Comparison of ENCODE assay signal across 9 cellular contexts in the genomic region with DNA sequence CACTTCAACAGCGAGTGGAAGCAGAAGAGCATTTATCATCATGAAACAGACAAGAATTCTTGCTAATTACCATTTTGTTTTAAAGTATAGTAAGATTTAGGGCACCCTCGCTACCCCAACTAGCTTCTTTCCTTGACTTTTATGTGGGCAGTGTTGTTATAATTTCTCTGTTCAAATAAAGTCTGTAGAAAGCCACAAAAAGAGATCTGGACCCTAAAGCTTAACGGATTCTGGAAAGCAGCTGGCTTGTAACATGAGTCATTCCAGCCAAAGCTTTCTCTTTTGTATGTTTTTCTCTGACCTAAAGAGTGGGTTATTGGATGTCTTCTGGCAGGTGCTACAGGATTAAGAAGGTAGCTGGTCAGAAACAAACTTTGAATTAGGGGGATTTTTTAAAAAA. TPM values are rescaled to one million over a fixed set of nuclear protein-coding genes. Genes with fewer than 3 reads are reported as not detected.
DNase-seq lines count a peak whose midpoint lies in the region; ATAC-seq and TF ChIP-seq lines count a peak whose summit lies in the region.
"Had no signal": no experiment of that assay in that cellular context is flagged by ENCODE, and none has a peak within 500 bp of the region (broad histone marks: within the 10 kb centered on the region; RNA-seq: fewer than 3 reads in every experiment).

No MANE protein-coding gene starts in this region.

- H3K27ac Mint-ChIP-seq in activated CD8-positive, alpha-beta T cell treated with anti-CD3 and anti-CD28 coated beads for 36 hours = peak overlapping the region; percentile 81
- H3K27ac Mint-ChIP-seq in activated CD8-positive, alpha-beta T cell treated with anti-CD3 and anti-CD28 coated beads, Interleukin-2, amount 10 ng/mL, durations not matched to agents 7 days and 5 days = no peak overlapping the region

- in situ Hi-C loops in astrocyte of the cerebellum (cut with HindIII; ENCODE audit: low sequenced_read_pairs) = no loop called here

- H3K36me3 ChIP-seq in skeletal muscle satellite cell (ENCODE audit: insufficient read depth, low read length) = peaks cover 11% of the 10 kb centered on the region
- no peaks in the 10 kb centered on the region for H3K36me3 ChIP-seq in H7 (replicated peaks; ENCODE audit: control insufficient read depth, insufficient read depth, low read length)

- H3K9me3 Mint-ChIP-seq in activated CD8-positive, alpha-beta T cell treated with anti-CD3 and anti-CD28 coated beads for 36 hours = no peaks in the 10 kb centered on the region
- no peaks in the 10 kb centered on the region for H3K9me3 Mint-ChIP-seq in activated CD8-positive, alpha-beta T cell treated with anti-CD3 and anti-CD28 coated beads, Interleukin-2, amount 10 ng/mL, durations not matched to agents 7 days and 5 days (ENCODE audit: insufficient read depth)

- no peaks in the 10 kb centered on the region for H3K9me3 ChIP-seq in skeletal muscle satellite cell (replicated peaks; ENCODE audit: low read length)

- CTCF ChIA-PET in activated CD8-positive, alpha-beta T cell treated with anti-CD3 and anti-CD28 coated beads for 36 hours (lab: Charles Lee) = interaction anchor here (1.0 to 1.4 kb wide), 4 partner anchors 10 to 121 kb away, joined by 3 to 7 read pairs (median 5); no protein-coding TSS in a partner anchor
- CTCF ChIA-PET in activated CD8-positive, alpha-beta T cell treated with anti-CD3 and anti-CD28 coated beads, Interleukin-2, amount 10 ng/mL, durations not matched to agents 7 days and 5 days (lab: Charles Lee) = interaction anchor here (0.9 to 1.8 kb wide), 5 partner anchors 10 to 122 kb away, joined by 3 to 8 read pairs (median 4); no protein-coding TSS in a partner anchor

- peaks cover 89% of the 10 kb centered on the region for H3K4me1 Mint-ChIP-seq in activated CD8-positive, alpha-beta T cell treated with anti-CD3 and anti-CD28 coated beads for 36 hours (ENCODE audit: low read depth)
- H3K4me1 Mint-ChIP-seq in activated CD8-positive, alpha-beta T cell treated with anti-CD3 and anti-CD28 coated beads, Interleukin-2, amount 10 ng/mL, durations not matched to agents 7 days and 5 days (ENCODE audit: low read depth) = peaks cover 27% of the 10 kb centered on the region

- no peak overlapping the region for H3K9ac ChIP-seq in skeletal muscle satellite cell (ENCODE audit: low read depth, low read length)

- H3K27me3 Mint-ChIP-seq in activated CD8-positive, alpha-beta T cell treated with anti-CD3 and anti-CD28 coated beads for 36 hours = no peaks in the 10 kb centered on the region
- peaks cover 11% of the 10 kb centered on the region for H3K27me3 Mint-ChIP-seq in activated CD8-positive, alpha-beta T cell treated with anti-CD3 and anti-CD28 coated beads, Interleukin-2, amount 10 ng/mL, durations not matched to agents 7 days and 5 days (ENCODE audit: low read depth)

- H3K36me3 Mint-ChIP-seq in activated CD8-positive, alpha-beta T cell treated with anti-CD3 and anti-CD28 coated beads for 36 hours (ENCODE audit: low read depth) = peaks cover 3% of the 10 kb centered on the region
- no peaks in the 10 kb centered on the region for H3K36me3 Mint-ChIP-seq in activated CD8-positive, alpha-beta T cell treated with anti-CD3 and anti-CD28 coated beads, Interleukin-2, amount 10 ng/mL, durations not matched to agents 7 days and 5 days (ENCODE audit: low read depth)

- no peak overlapping the region for H3K4me3 ChIP-seq in astrocyte of the cerebellum (ENCODE audit: low read depth, low read length)
- no peak overlapping the region for H3K4me3 ChIP-seq in skeletal muscle satellite cell (ENCODE audit: low read length)
- no peak overlapping the region for H3K4me3 ChIP-seq in H7 (ENCODE audit: insufficient read depth, low read depth, low read length)

- intact Hi-C loops in activated CD8-positive, alpha-beta T cell treated with anti-CD3 and anti-CD28 coated beads for 36 hours (cut with micrococcal nuclease) = no loop called here
- intact Hi-C loops in Right ventricle myocardium inferior (cut with DNase I) = no loop called here

- H3K4me1 ChIP-seq in skeletal muscle satellite cell (ENCODE audit: control insufficient read depth, insufficient read depth, low read length) = peaks cover 8% of the 10 kb centered on the region

- H3K4me2 ChIP-seq in skeletal muscle satellite cell (ENCODE audit: low read length) = peak overlapping the region; percentile 37

- peak; percentile 42 for ATAC-seq in activated CD8-positive, alpha-beta T cell treated with anti-CD3 and anti-CD28 coated beads for 36 hours
- ATAC-seq in activated CD8-positive, alpha-beta T cell treated with anti-CD3 and anti-CD28 coated beads, Interleukin-2, amount 10 ng/mL, durations not matched to agents 7 days and 5 days = no peak
- ATAC-seq in Right ventricle myocardium inferior = no peak

- no peak for TF ChIP-seq CTCF in activated CD8-positive, alpha-beta T cell treated with anti-CD3 and anti-CD28 coated beads for 36 hours (IDR thresholded peaks at IDR 0.05)
- no peak for TF ChIP-seq CTCF in astrocyte of the cerebellum (IDR thresholded peaks at IDR 0.05; ENCODE audit: low read depth, low read length, missing control alignments)

- no peak for DNase-seq in activated CD8-positive, alpha-beta T cell treated with anti-CD3 and anti-CD28 coated beads for 36 hours
- no peak for DNase-seq in activated CD8-positive, alpha-beta T cell treated with anti-CD3 and anti-CD28 coated beads, Interleukin-2, amount 10 ng/mL, durations not matched to agents 7 days and 5 days
- DNase-seq in NCI-H2196 treated with DMSO at 0.1 percent for 48 hours (lab: John Stamatoyannopoulos, UW; ENCODE audit: unreplicated experiment) (peak; percentile 30), astrocyte of the cerebellum (ENCODE audit: low read depth) (peak; percentile 43), Right ventricle myocardium inferior (ENCODE audit: missing footprints) (no peak), H7 (no peak)
- no peak for DNase-seq in stimulated activated naive CD4-positive, alpha-beta T cell (lab: John Stamatoyannopoulos, UW)
- DNase-seq: small intestine had no signal

- POLR2A ChIA-PET in activated CD8-positive, alpha-beta T cell treated with anti-CD3 and anti-CD28 coated beads for 36 hours (lab: Charles Lee) = interaction anchor here (0.6 to 1.3 kb wide), 6 partner anchors 9 to 122 kb away, joined by 3 to 5 read pairs (median 4); no protein-coding TSS in a partner anchor
- POLR2A ChIA-PET in activated CD8-positive, alpha-beta T cell treated with anti-CD3 and anti-CD28 coated beads, Interleukin-2, amount 10 ng/mL, durations not matched to agents 7 days and 5 days (lab: Charles Lee) = interaction anchor here (0.9 to 1.1 kb wide), 3 partner anchors 9 to 28 kb away, joined by 4 to 7 read pairs (median 5); no protein-coding TSS in a partner anchor

- H3K27me3 ChIP-seq in skeletal muscle satellite cell (ENCODE audit: control insufficient read depth, insufficient read depth, low read length) (no peaks in the 10 kb centered on the region), H7 (ENCODE audit: control insufficient read depth, insufficient read depth, low read length) (no peaks in the 10 kb centered on the region)

- peak overlapping the region; percentile 58 for H3K4me3 Mint-ChIP-seq in activated CD8-positive, alpha-beta T cell treated with anti-CD3 and anti-CD28 coated beads for 36 hours
- H3K4me3 Mint-ChIP-seq in activated CD8-positive, alpha-beta T cell treated with anti-CD3 and anti-CD28 coated beads, Interleukin-2, amount 10 ng/mL, durations not matched to agents 7 days and 5 days = no peak overlapping the region

RNA-seq across cellular contexts. Expression of a gene that starts 37.4 kb away (rescaled TPM):
- total RNA-seq in activated CD8-positive, alpha-beta T cell treated with anti-CD3 and anti-CD28 coated beads for 36 hours = 10 to 100 TPM; 18.7 to 19.0 TPM
- 10 to 100 TPM; 10.4 to 10.6 TPM for total RNA-seq in activated CD8-positive, alpha-beta T cell treated with anti-CD3 and anti-CD28 coated beads, Interleukin-2, amount 10 ng/mL, durations not matched to agents 7 days and 5 days
- total RNA-seq in skeletal muscle satellite cell (2012; rRNA removed) = 17.5 and 23.2 TPM in 2 replicates
- total RNA-seq in Right ventricle myocardium inferior = 1.8 TPM
- total RNA-seq in H7 (2014; rRNA removed; shearing (Covaris generic)) = 0.48 and 0.55 TPM in 2 replicates

Comparison
In these comparisons a context has a peak if more than half of its experiments do, and no peak if none do; other contexts are left out.
1. DNase-seq: peak in NCI-H2196 treated with DMSO at 0.1 percent for 48 hours (single experiment) and astrocyte of the cerebellum (single experiment); none in activated CD8-positive, alpha-beta T cell treated with anti-CD3 and anti-CD28 coated beads for 36 hours (single experiment), activated CD8-positive, alpha-beta T cell treated with anti-CD3 and anti-CD28 coated beads, Interleukin-2, amount 10 ng/mL, durations not matched to agents 7 days and 5 days (single experiment), stimulated activated naive CD4-positive, alpha-beta T cell (0 of 6), Right ventricle myocardium inferior (single experiment) and H7 (single experiment).